In the genomic region with DNA sequence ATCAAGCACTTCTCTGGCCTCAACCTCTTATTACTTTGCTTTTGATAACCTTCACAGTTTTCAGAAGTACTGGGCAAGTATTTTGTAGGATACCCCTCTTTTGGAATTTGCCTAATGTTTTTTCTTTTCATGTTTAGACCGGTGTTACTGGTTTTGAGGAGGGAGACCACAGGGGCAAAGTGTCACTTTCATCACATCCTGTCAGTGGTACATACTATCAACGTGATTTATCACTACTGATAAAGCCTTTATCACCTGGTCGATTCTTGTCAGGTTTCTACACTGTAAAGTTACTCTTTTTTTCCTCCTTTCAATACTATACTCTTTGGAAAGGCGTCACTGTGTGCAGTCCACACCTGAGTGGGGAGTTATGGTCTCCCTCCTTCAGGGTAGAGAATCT, we compare ENCODE assay signal across 16 cellular contexts. TPM values are rescaled to one million over a fixed set of nuclear protein-coding genes. Genes with fewer than 3 reads are reported as not detected.
DNase-seq lines count a peak whose midpoint lies in the region; ATAC-seq and TF ChIP-seq lines count a peak whose summit lies in the region.
"Had no signal": no experiment of that assay in that cellular context is flagged by ENCODE, and none has a peak within 500 bp of the region (broad histone marks: within the 10 kb centered on the region; RNA-seq: fewer than 3 reads in every experiment).

No MANE protein-coding gene starts in this region.

- no peak overlapping the region for H3K4me2 ChIP-seq in neuronal stem cell (ENCODE audit: insufficient read depth, low read length, poor library complexity, severe bottlenecking)

- H3K18ac ChIP-seq in neuronal stem cell (ENCODE audit: low read length) = no peak overlapping the region

- H3K4me1 ChIP-seq in endodermal cell (ENCODE audit: control insufficient read depth, insufficient read depth, low read length) = peaks cover 2% of the 10 kb centered on the region
- no peaks in the 10 kb centered on the region for H3K4me1 ChIP-seq in neuronal stem cell (ENCODE audit: control insufficient read depth in 2 of 2, insufficient read depth in 1 of 2, low read depth in 1 of 2, low read length in 2 of 2)

- H3K36me3 ChIP-seq in endodermal cell (ENCODE audit: control insufficient read depth, insufficient read depth, low read length) (peaks cover 8% of the 10 kb centered on the region), neuronal stem cell (replicated peaks in 1 of 2; ENCODE audit: control insufficient read depth in 2 of 2, insufficient read depth in 2 of 2, low read length in 2 of 2) (peaks cover 3 to 43% of the 10 kb centered on the region in 2 donors)

- H3K27me3 ChIP-seq in endodermal cell (ENCODE audit: control insufficient read depth, insufficient read depth, low read length, poor library complexity, severe bottlenecking) = no peaks in the 10 kb centered on the region
- H3K27me3 ChIP-seq in neuronal stem cell (ENCODE audit: control insufficient read depth in 3 of 3, insufficient read depth in 3 of 3, low read depth in 1 of 3, low read length in 3 of 3) = no peaks in the 10 kb centered on the region

- H3K4me3 Mint-ChIP-seq in activated naive CD8-positive, alpha-beta T cell treated with anti-CD3 and anti-CD28 coated beads, Interleukin-2, amount 10 ng/mL, durations not matched to agents 7 days and 5 days = no peak overlapping the region
- no peak overlapping the region for H3K4me3 Mint-ChIP-seq in activated naive CD8-positive, alpha-beta T cell treated with anti-CD3 and anti-CD28 coated beads for 36 hours
- H3K4me3 Mint-ChIP-seq in endodermal cell (no peak overlapping the region), progenitor cell of endocrine pancreas (ENCODE audit: low read depth) (peak overlapping the region; percentile 5)
- H3K4me3 Mint-ChIP-seq: CD4-positive, alpha-beta T cell; HFFc6 had no signal

- no peak overlapping the region for H2BK15ac ChIP-seq in neuronal stem cell (ENCODE audit: low read length)

- POLR2A ChIA-PET in activated naive CD8-positive, alpha-beta T cell treated with anti-CD3 and anti-CD28 coated beads, Interleukin-2, amount 10 ng/mL, durations not matched to agents 7 days and 5 days (lab: Charles Lee) = no interaction called here

- H3K9me3 Mint-ChIP-seq in activated naive CD8-positive, alpha-beta T cell treated with anti-CD3 and anti-CD28 coated beads, Interleukin-2, amount 10 ng/mL, durations not matched to agents 7 days and 5 days = no peaks in the 10 kb centered on the region
- H3K9me3 Mint-ChIP-seq in activated naive CD8-positive, alpha-beta T cell treated with anti-CD3 and anti-CD28 coated beads for 36 hours = no peaks in the 10 kb centered on the region
- no peaks in the 10 kb centered on the region for H3K9me3 Mint-ChIP-seq in endodermal cell
- H3K9me3 Mint-ChIP-seq in progenitor cell of endocrine pancreas (ENCODE audit: low read depth) = peaks cover 3% of the 10 kb centered on the region
- H3K9me3 Mint-ChIP-seq: CD4-positive, alpha-beta T cell; HFFc6 had no signal

- no peak overlapping the region for H3K4ac ChIP-seq in neuronal stem cell (ENCODE audit: low read length)

- H3K27ac ChIP-seq in endodermal cell (ENCODE audit: low read depth, low read length) = no peak overlapping the region
- H3K27ac ChIP-seq in neuronal stem cell (replicated peaks; ENCODE audit: low read length) = no peak overlapping the region

- no peak overlapping the region for H3K23ac ChIP-seq in neuronal stem cell (ENCODE audit: low read depth, low read length, poor library complexity)

- peak; percentile 54 for ATAC-seq in activated naive CD8-positive, alpha-beta T cell treated with anti-CD3 and anti-CD28 coated beads, Interleukin-2, amount 10 ng/mL, durations not matched to agents 7 days and 5 days (ENCODE audit: low read depth)
- no peak for ATAC-seq in GM21717 (IDR thresholded peaks at IDR 0.05; ENCODE audit: unreplicated experiment)

- peaks cover 22% of the 10 kb centered on the region for H3K4me1 Mint-ChIP-seq in activated naive CD8-positive, alpha-beta T cell treated with anti-CD3 and anti-CD28 coated beads, Interleukin-2, amount 10 ng/mL, durations not matched to agents 7 days and 5 days
- peaks cover 20% of the 10 kb centered on the region for H3K4me1 Mint-ChIP-seq in activated naive CD8-positive, alpha-beta T cell treated with anti-CD3 and anti-CD28 coated beads for 36 hours
- peaks cover 14% of the 10 kb centered on the region for H3K4me1 Mint-ChIP-seq in endodermal cell
- H3K4me1 Mint-ChIP-seq in progenitor cell of endocrine pancreas (ENCODE audit: low read depth) = peaks cover 20% of the 10 kb centered on the region

- 74% methylated on average over 4 of the region's 4 CpGs; no CpG with 5 or more reads in 1 of the 2 experiments for WGBS in endodermal cell (ENCODE audit: insufficient coverage in 1 of 2, insufficient read length in 1 of 2), 2 experiments
- WGBS in neuronal stem cell (ENCODE audit: extremely low coverage in 2 of 2, insufficient read length in 2 of 2, insufficient replicate concordance in 1 of 2), 2 donors = no CpG with 5 or more reads among the region's 4 CpGs

- no peak overlapping the region for H3K14ac ChIP-seq in neuronal stem cell (ENCODE audit: low read length)

- no peak overlapping the region for H2BK120ac ChIP-seq in neuronal stem cell (ENCODE audit: low read depth, low read length)

- H2BK12ac ChIP-seq in neuronal stem cell (ENCODE audit: low read length) = no peak overlapping the region

- H3K9ac ChIP-seq in endodermal cell (ENCODE audit: extremely low read depth, low read length, poor library complexity, severe bottlenecking) (no peak overlapping the region), neuronal stem cell (ENCODE audit: low read depth, low read length, poor library complexity) (no peak overlapping the region)
- H3K9ac ChIP-seq: SK-N-SH had no signal

- peaks cover 6% of the 10 kb centered on the region for H3K36me3 Mint-ChIP-seq in activated naive CD8-positive, alpha-beta T cell treated with anti-CD3 and anti-CD28 coated beads, Interleukin-2, amount 10 ng/mL, durations not matched to agents 7 days and 5 days
- H3K36me3 Mint-ChIP-seq in activated naive CD8-positive, alpha-beta T cell treated with anti-CD3 and anti-CD28 coated beads for 36 hours = peaks cover 11% of the 10 kb centered on the region
- H3K36me3 Mint-ChIP-seq in endodermal cell (ENCODE audit: low read depth) (peaks cover 15% of the 10 kb centered on the region), progenitor cell of endocrine pancreas (ENCODE audit: insufficient read depth) (peaks cover 6% of the 10 kb centered on the region)

- H3K27ac Mint-ChIP-seq in activated naive CD8-positive, alpha-beta T cell treated with anti-CD3 and anti-CD28 coated beads, Interleukin-2, amount 10 ng/mL, durations not matched to agents 7 days and 5 days = peak overlapping the region; percentile 33
- H3K27ac Mint-ChIP-seq in activated naive CD8-positive, alpha-beta T cell treated with anti-CD3 and anti-CD28 coated beads for 36 hours = no peak overlapping the region
- peak overlapping the region; percentile 27 for H3K27ac Mint-ChIP-seq in endodermal cell
- H3K27ac Mint-ChIP-seq in progenitor cell of endocrine pancreas = peak overlapping the region; percentile 82
- H3K27ac Mint-ChIP-seq: CD4-positive, alpha-beta T cell; HFFc6 had no signal

- H4K8ac ChIP-seq in neuronal stem cell (ENCODE audit: low read depth, low read length) = no peak overlapping the region

- no peak overlapping the region for H3K4me3 ChIP-seq in Jurkat, Clone E6-1 (ENCODE audit: low read length)
- H3K4me3 ChIP-seq in endodermal cell (ENCODE audit: low read length) (no peak overlapping the region), neuronal stem cell (ENCODE audit: low read length in 2 of 2) (no peak overlapping the region)

- no peaks in the 10 kb centered on the region for H3K9me3 ChIP-seq in endodermal cell (ENCODE audit: control insufficient read depth, low read length)
- peaks cover 0 to 15% of the 10 kb centered on the region in 2 donors for H3K9me3 ChIP-seq in neuronal stem cell (replicated peaks in 1 of 2; ENCODE audit: control insufficient read depth in 2 of 2, insufficient read depth in 1 of 2, low read depth in 1 of 2, low read length in 2 of 2)
- H3K9me3 ChIP-seq: SK-N-SH had no signal

- no peak overlapping the region for H4K91ac ChIP-seq in neuronal stem cell (ENCODE audit: low read depth, low read length, poor library complexity)

- no peaks in the 10 kb centered on the region for H3K27me3 Mint-ChIP-seq in activated naive CD8-positive, alpha-beta T cell treated with anti-CD3 and anti-CD28 coated beads, Interleukin-2, amount 10 ng/mL, durations not matched to agents 7 days and 5 days
- H3K27me3 Mint-ChIP-seq in activated naive CD8-positive, alpha-beta T cell treated with anti-CD3 and anti-CD28 coated beads for 36 hours = no peaks in the 10 kb centered on the region
- H3K27me3 Mint-ChIP-seq in endodermal cell (ENCODE audit: insufficient read depth) = no peaks in the 10 kb centered on the region
- H3K27me3 Mint-ChIP-seq in progenitor cell of endocrine pancreas = no peaks in the 10 kb centered on the region
- H3K27me3 Mint-ChIP-seq: CD4-positive, alpha-beta T cell had no signal

- no peak overlapping the region for H2AK5ac ChIP-seq in neuronal stem cell (ENCODE audit: low read depth, low read length)

- TF ChIP-seq CTCF in endodermal cell (conservative IDR thresholded peaks at IDR 0.05) = no peak
- no peak for TF ChIP-seq CTCF in progenitor cell of endocrine pancreas (IDR thresholded peaks at IDR 0.05; ENCODE audit: unreplicated experiment)

- no peak overlapping the region for H2AFZ ChIP-seq in neuronal stem cell (ENCODE audit: low read length)

- no peak overlapping the region for H2BK5ac ChIP-seq in neuronal stem cell (ENCODE audit: low read length)

- no peak for DNase-seq in activated naive CD8-positive, alpha-beta T cell treated with anti-CD3 and anti-CD28 coated beads, Interleukin-2, amount 10 ng/mL, durations not matched to agents 7 days and 5 days
- DNase-seq in activated naive CD8-positive, alpha-beta T cell treated with anti-CD3 and anti-CD28 coated beads for 36 hours = no peak
- DNase-seq in Jurkat, Clone E6-1 (ENCODE audit: low read depth, low spot score) = peak; percentile 14
- DNase-seq in endodermal cell (no peak), progenitor cell of endocrine pancreas (ENCODE audit: low spot score, unreplicated experiment) (no peak), T1000 (lab: John Stamatoyannopoulos, UW) (no peak), neuronal stem cell (ENCODE audit: low spot score) (no peak)
- DNase-seq: CD4-positive, alpha-beta T cell; HFFc6; NCI-H1092 treated with DMSO at 0.1 percent for 48 hours; NCI-H1694; NCI-H2081 treated with DMSO at 0.1 percent for 48 hours; NCI-H774; SHP77; SK-N-SH had no signal

- peaks cover 3% of the 10 kb centered on the region for H3K79me1 ChIP-seq in neuronal stem cell (ENCODE audit: low read depth, low read length)

RNA-seq across cellular contexts. Expression of gene QSER1, which starts 26.7 kb away (rescaled TPM):
- total RNA-seq in activated naive CD8-positive, alpha-beta T cell treated with anti-CD3 and anti-CD28 coated beads, Interleukin-2, amount 10 ng/mL, durations not matched to agents 7 days and 5 days = 10 to 100 TPM; 12.3 to 14.4 TPM
- 10 to 100 TPM; 11.7 to 14.8 TPM for total RNA-seq in activated naive CD8-positive, alpha-beta T cell treated with anti-CD3 and anti-CD28 coated beads for 36 hours
- 9.9 TPM for polyA plus RNA-seq in Jurkat, Clone E6-1 (2012; ENCODE audit: insufficient read depth, insufficient read length)
- total RNA-seq in endodermal cell = 10 to 100 TPM; 66.5 to 82.0 TPM
- 40.1 TPM for polyA plus RNA-seq in endodermal cell (2013, experiment 1 of 2)
- 40.0 TPM for polyA plus RNA-seq in endodermal cell (2013, experiment 2 of 2)
- 38.9 and 48.4 TPM in 2 replicates for total RNA-seq in progenitor cell of endocrine pancreas
- 26.0 TPM for polyA plus RNA-seq in neuronal stem cell (2013, experiment 1 of 2)
- 27.4 TPM for polyA plus RNA-seq in neuronal stem cell (2013, experiment 2 of 2)
